Comparison of ENCODE assay signal across 8 cellular contexts in genomic region chr17:80575057-80575875, GRCh38. TPM values are rescaled to one million over a fixed set of nuclear protein-coding genes. Genes with fewer than 3 reads are reported as not detected.
A peak's percentile ranks its signal among the peaks of the same experiment; 100 is the strongest.
DNase-seq lines count a peak whose midpoint lies in the region; ATAC-seq and TF ChIP-seq lines count a peak whose summit lies in the region.

No MANE protein-coding gene starts in this region.

- H3K79me2 ChIP-seq in SU-DHL-6 (ENCODE audit: insufficient read depth, low read length): peaks cover 50% of the 10 kb centered on the region

- no peak overlapping the region for H3K9ac ChIP-seq in SU-DHL-6 (ENCODE audit: low read length)

- intact Hi-C loops in psoas muscle (cut with DNase I): loop anchor here in 1 of 2 donors (5.0 kb wide), 1 partner anchor 143 kb away; no protein-coding TSS in a partner anchor
- intact Hi-C loops in uterus (cut with DNase I; ENCODE audit: low total_unique reads): no loop called here

- TF ChIP-seq CTCF in SU-DHL-6 (IDR thresholded peaks at IDR 0.05; ENCODE audit: insufficient read depth, low read length, poor library complexity, severe bottlenecking): peak; percentile 100
- peak; percentile 100 for TF ChIP-seq CTCF in cardiac muscle cell (IDR thresholded peaks at IDR 0.05; ENCODE audit: low read depth, low read length)
- peak; percentile 90 for TF ChIP-seq CTCF in psoas muscle (IDR thresholded peaks at IDR 0.05)
- TF ChIP-seq CTCF in uterus (IDR thresholded peaks at IDR 0.05): peak; percentile 79 to 96 (median 84)

- H3K9me3 ChIP-seq in SU-DHL-6 (ENCODE audit: insufficient read depth, low read length): no peaks in the 10 kb centered on the region
- H3K9me3 ChIP-seq in cardiac muscle cell (ENCODE audit: low read depth): no peaks in the 10 kb centered on the region
- peaks cover 7% of the 10 kb centered on the region for H3K9me3 ChIP-seq in psoas muscle
- no peaks in the 10 kb centered on the region for H3K9me3 ChIP-seq in uterus

- no peak overlapping the region for H2AFZ ChIP-seq in SU-DHL-6 (ENCODE audit: low read depth, low read length, severe bottlenecking)

- H3K4me2 ChIP-seq in SU-DHL-6 (ENCODE audit: low read depth, low read length, poor library complexity, severe bottlenecking): no peak overlapping the region

- H3K27me3 ChIP-seq in SU-DHL-6 (ENCODE audit: low read length) (no peaks in the 10 kb centered on the region), cardiac muscle cell (no peaks in the 10 kb centered on the region), psoas muscle (ENCODE audit: insufficient read depth in 3 of 3, low read length in 2 of 3) (no peaks in the 10 kb centered on the region), uterus (no peaks in the 10 kb centered on the region)

- peaks cover 5 to 6% of the 10 kb centered on the region in 2 donors for H3K9me3 Mint-ChIP-seq in activated naive CD4-positive, alpha-beta T cell treated with anti-CD3 and anti-CD28 coated beads, Interleukin-2, amount 50 U/mL, for 72 hours

- WGBS in psoas muscle, 3 donors: 28 to 33% (median 28%) methylated on average over 17 of the region's 17 CpGs

- H3K36me3 ChIP-seq in SU-DHL-6 (ENCODE audit: low read length): no peaks in the 10 kb centered on the region
- H3K36me3 ChIP-seq in cardiac muscle cell: no peaks in the 10 kb centered on the region
- H3K36me3 ChIP-seq in psoas muscle (ENCODE audit: insufficient read depth in 1 of 2, low read depth in 1 of 2): no peaks in the 10 kb centered on the region
- no peaks in the 10 kb centered on the region for H3K36me3 ChIP-seq in uterus

- no peak overlapping the region for H3K27ac Mint-ChIP-seq in activated naive CD4-positive, alpha-beta T cell treated with anti-CD3 and anti-CD28 coated beads, Interleukin-2, amount 50 U/mL, for 72 hours

- H3K9me2 ChIP-seq in SU-DHL-6 (replicated peaks; ENCODE audit: insufficient read depth, low read length): no peaks in the 10 kb centered on the region

- no peaks in the 10 kb centered on the region for H3F3A ChIP-seq in SU-DHL-6 (ENCODE audit: insufficient read depth)

- ATAC-seq in GM21786 (IDR thresholded peaks at IDR 0.05; ENCODE audit: unreplicated experiment) (peak; percentile 68), psoas muscle (peak; percentile 88 to 97 (median 93))
- peak; percentile 100 for ATAC-seq in activated naive CD4-positive, alpha-beta T cell treated with anti-CD3 and anti-CD28 coated beads, Interleukin-2, amount 50 U/mL, for 72 hours

- H3K27ac ChIP-seq in SU-DHL-6 (ENCODE audit: low read depth, low read length) (no peak overlapping the region), cardiac muscle cell (no peak overlapping the region), psoas muscle (no peak overlapping the region), uterus (no peak overlapping the region)

- TF ChIP-seq POLR2A in uterus (IDR thresholded peaks at IDR 0.05): no peak

- H3K4me3 ChIP-seq in SU-DHL-6 (ENCODE audit: insufficient read depth, low read length, poor library complexity, severe bottlenecking): no peak overlapping the region
- no peak overlapping the region for H3K4me3 ChIP-seq in cardiac muscle cell
- no peak overlapping the region for H3K4me3 ChIP-seq in psoas muscle
- no peak overlapping the region for H3K4me3 ChIP-seq in uterus

- H3K4me1 ChIP-seq in cardiac muscle cell (ENCODE audit: low read depth) (no peaks in the 10 kb centered on the region), psoas muscle (no peaks in the 10 kb centered on the region), uterus (no peaks in the 10 kb centered on the region)

- H3K36me3 Mint-ChIP-seq in activated naive CD4-positive, alpha-beta T cell treated with anti-CD3 and anti-CD28 coated beads, Interleukin-2, amount 50 U/mL, for 72 hours: peaks cover 6 to 14% of the 10 kb centered on the region in 2 donors

- 0 out of 2 replicates have a peak, but pooled peaks cover 3% of the 10 kb centered on the region for H4K20me1 ChIP-seq in SU-DHL-6 (ENCODE audit: low read depth, low read length)

- DNase-seq in CMK (ENCODE audit: low read depth) (peak; percentile 87), NCI-H1092 treated with DMSO at 0.1 percent for 48 hours (lab: John Stamatoyannopoulos, UW) (peak; percentile 79), cardiac muscle cell (ENCODE audit: low read depth in 1 of 2, low spot score in 1 of 2) (peak; percentile 88 to 92), psoas muscle (peak; percentile 83 to 90), uterus (peak; percentile 58 to 65)
- DNase-seq in activated naive CD4-positive, alpha-beta T cell treated with anti-CD3 and anti-CD28 coated beads, Interleukin-2, amount 50 U/mL, for 72 hours (ENCODE audit: low spot score in 2 of 2): peak; percentile 85 to 98

RNA-seq across cellular contexts. Expression of gene RPTOR, which starts 30.6 kb away (rescaled TPM):
- total RNA-seq in activated naive CD4-positive, alpha-beta T cell treated with anti-CD3 and anti-CD28 coated beads, Interleukin-2, amount 50 U/mL, for 72 hours: 100 to 1,000 TPM in 1 of 2 donors, 10 to 100 TPM in 1; 59.5 to 128 TPM
- total RNA-seq in cardiac muscle cell (24.9 and 37.9 TPM in 2 replicates), psoas muscle (10 to 100 TPM; 32.5 to 82.2 (median 38.1) TPM), uterus (10 to 100 TPM; 19.0 to 48.3 (median 27.3) TPM)
- polyA plus RNA-seq in cardiac muscle cell (12.5 and 13.2 TPM in 2 replicates), psoas muscle (10 to 100 TPM; 13.6 to 26.9 (median 17.1) TPM)
